Comparison of ENCODE assay signal across 8 cellular contexts in genomic region chr15:66388057-66388363, GRCh38. TPM values are rescaled to one million over a fixed set of nuclear protein-coding genes. Genes with fewer than 3 reads are reported as not detected.
A peak's percentile ranks its signal among the peaks of the same experiment; 100 is the strongest.
DNase-seq lines count a peak whose midpoint lies in the region; ATAC-seq and TF ChIP-seq lines count a peak whose summit lies in the region.

No MANE protein-coding gene starts in this region.

- H3K27me3 Mint-ChIP-seq in stimulated activated naive CD8-positive, alpha-beta T cell treated with anti-CD3 and anti-CD28 coated beads, Interleukin-15, Interleukin-2, amounts not matched to agents 100 ng/mL and 50 ng/mL, for 24 hours = no peaks in the 10 kb centered on the region
- H3K27me3 Mint-ChIP-seq in MCF 10A (ENCODE audit: insufficient read depth, unreplicated experiment) = no peaks in the 10 kb centered on the region

- H3K9me3 Mint-ChIP-seq in stimulated activated naive CD8-positive, alpha-beta T cell treated with anti-CD3 and anti-CD28 coated beads, Interleukin-15, Interleukin-2, amounts not matched to agents 100 ng/mL and 50 ng/mL, for 24 hours = no peaks in the 10 kb centered on the region
- H3K9me3 Mint-ChIP-seq in MCF 10A (ENCODE audit: unreplicated experiment) = no peaks in the 10 kb centered on the region

- H3K36me3 Mint-ChIP-seq in stimulated activated naive CD8-positive, alpha-beta T cell treated with anti-CD3 and anti-CD28 coated beads, Interleukin-15, Interleukin-2, amounts not matched to agents 100 ng/mL and 50 ng/mL, for 24 hours (ENCODE audit: low read depth) = peaks cover 50% of the 10 kb centered on the region
- peaks cover 7% of the 10 kb centered on the region for H3K36me3 Mint-ChIP-seq in MCF 10A (ENCODE audit: insufficient read depth, unreplicated experiment)

- no peak for TF ChIP-seq CTCF in MCF 10A (IDR thresholded peaks at IDR 0.05; ENCODE audit: unreplicated experiment)

- intact Hi-C loops in MCF 10A (cut with micrococcal nuclease) = loop anchor here (5.0 kb wide), 1 partner anchor 96 kb away; the partner anchor contains the start of gene DIS3L

- H3K4me1 Mint-ChIP-seq in stimulated activated naive CD8-positive, alpha-beta T cell treated with anti-CD3 and anti-CD28 coated beads, Interleukin-15, Interleukin-2, amounts not matched to agents 100 ng/mL and 50 ng/mL, for 24 hours (ENCODE audit: low read depth) = peaks cover 67% of the 10 kb centered on the region
- peaks cover 38% of the 10 kb centered on the region for H3K4me1 Mint-ChIP-seq in MCF 10A (ENCODE audit: insufficient read depth, unreplicated experiment)

- no peaks in the 10 kb centered on the region for H3K9me3 ChIP-seq in mononuclear cell (ENCODE audit: low read depth, low read length)

- no peak for DNase-seq in stimulated activated naive CD8-positive, alpha-beta T cell treated with anti-CD3 and anti-CD28 coated beads, Interleukin-15, Interleukin-2, amounts not matched to agents 100 U/mL and 50 U/mL, for 24 hours
- no peak for DNase-seq in MCF 10A (ENCODE audit: unreplicated experiment)
- DNase-seq in caudate nucleus (lab: John Stamatoyannopoulos, UW) = no peak
- DNase-seq in NCI-H774 (lab: John Stamatoyannopoulos, UW) = no peak
- DNase-seq in stimulated activated CD4-positive, alpha-beta T cell treated with anti-CD3 and anti-CD28 coated beads, Interleukin-12 subunit alpha, Interleukin-12 subunit beta, amount 100 ng/mL, for 4 hours = no peak

- peak overlapping the region; percentile 96 for H3K4me3 Mint-ChIP-seq in stimulated activated naive CD8-positive, alpha-beta T cell treated with anti-CD3 and anti-CD28 coated beads, Interleukin-15, Interleukin-2, amounts not matched to agents 100 ng/mL and 50 ng/mL, for 24 hours
- H3K4me3 Mint-ChIP-seq in MCF 10A (ENCODE audit: unreplicated experiment) = peak overlapping the region; percentile 100

- no TSS peak for BruUV-seq in MCF 10A (replicated peaks; lab: Mats Ljungman, UMichigan)

- no peak for ATAC-seq in stimulated activated naive CD8-positive, alpha-beta T cell treated with anti-CD3 and anti-CD28 coated beads, Interleukin-15, Interleukin-2, amounts not matched to agents 100 U/mL and 50 U/mL, for 24 hours
- ATAC-seq in GM18909 (IDR thresholded peaks at IDR 0.05; ENCODE audit: poor library complexity, unreplicated experiment) = no peak

- H3K27ac Mint-ChIP-seq in stimulated activated naive CD8-positive, alpha-beta T cell treated with anti-CD3 and anti-CD28 coated beads, Interleukin-15, Interleukin-2, amounts not matched to agents 100 ng/mL and 50 ng/mL, for 24 hours = peak overlapping the region; percentile 87
- H3K27ac Mint-ChIP-seq in MCF 10A (ENCODE audit: low read depth, unreplicated experiment) = peak overlapping the region; percentile 98

- H3K4me1 ChIP-seq in mononuclear cell (ENCODE audit: insufficient read depth, low read length) = peaks cover 62% of the 10 kb centered on the region

- no peak overlapping the region for H3K27ac ChIP-seq in caudate nucleus (ENCODE audit: low read depth, low read length)

- peak overlapping the region; percentile 60 for H3K4me3 ChIP-seq in mononuclear cell (ENCODE audit: low read length)

- no peaks in the 10 kb centered on the region for H3K27me3 ChIP-seq in mononuclear cell (ENCODE audit: insufficient read depth, low read length)

- POLR2A ChIA-PET in MCF 10A (lab: Yijun Ruan, JAX) = interaction anchor here (0.7 to 7.7 kb wide), 20 partner anchors 9 to 116 kb away, joined by 3 to 158 read pairs (median 5); partner anchors contain the start of genes DIS3L, RPL4, SNAPC5 and TIPIN

- CTCF ChIA-PET in MCF 10A (lab: Yijun Ruan, JAX) = interaction anchor here (0.9 to 2.9 kb wide), 8 partner anchors 23 to 286 kb away, joined by 3 to 50 read pairs (median 4); partner anchors contain the start of gene SNAPC5

RNA-seq across cellular contexts. Expression of gene MAP2K1, which starts 1.3 kb away (rescaled TPM):
- total RNA-seq in MCF 10A (2022) (108 and 115 TPM in 2 replicates), mononuclear cell (25.8 TPM)

RNA-seq across cellular contexts. Expression of gene TIPIN, which starts 31.5 kb away (rescaled TPM):
- 16.1 and 17.1 TPM in 2 replicates for total RNA-seq in MCF 10A (2022)
- total RNA-seq in mononuclear cell = 5.5 TPM
